ENCODE assay signal across 22 cellular contexts in the genomic region with DNA sequence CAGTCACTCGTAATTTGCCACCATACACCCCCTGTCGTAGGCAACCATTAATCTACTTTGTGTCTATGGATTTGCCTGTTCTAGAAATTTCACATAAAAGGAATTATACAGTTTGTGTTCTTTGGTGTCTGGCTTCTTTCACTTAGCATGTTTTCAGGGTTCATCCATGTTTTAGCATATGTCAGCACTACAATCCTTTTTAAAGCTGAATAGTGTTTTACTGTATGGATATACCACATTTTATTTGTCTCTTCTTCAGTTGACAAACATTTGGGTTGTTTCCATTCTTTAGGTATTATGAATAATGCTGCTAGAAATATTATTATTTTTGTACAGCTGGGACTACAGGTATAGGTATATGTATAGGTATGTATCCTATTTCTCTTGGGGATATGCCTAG.
"Had no signal": no experiment of that assay in that cellular context is flagged by ENCODE, and none has a peak within 500 bp of the region (broad histone marks: within the 10 kb centered on the region; RNA-seq: fewer than 3 reads in every experiment).

No MANE protein-coding gene starts in this region.

- H3K27me3 ChIP-seq: SJSA1 had no signal

- H3K9me3 ChIP-seq: SJSA1 had no signal

- DNase-seq: Kasumi-1, MM.1S, NCI-H1092 treated with DMSO at 0.1 percent for 48 hours, NCI-H1436, NCI-H187, NCI-H2029, NCI-H2081 treated with DMSO at 0.1 percent for 48 hours, NCI-H2171, NCI-H226, NCI-H446, NCI-H510A, NCI-H524 treated with DMSO at 0.1 percent for 48 hours, NCI-H69, NCI-H774, Right ventricle myocardium superior, RPMI8226, SIG-M5 had no signal

- H3K4me2 ChIP-seq: KMS-11 had no signal

- H3K4me3 ChIP-seq: K562, SJSA1, SK-N-MC had no signal

- H3K9ac ChIP-seq: KMS-11 had no signal

- H3K27ac ChIP-seq: KMS-11, SJSA1, SK-N-MC had no signal

- ATAC-seq: HepG2, K562 had no signal
